ENCODE assay signal across 9 cellular contexts in the genomic region with DNA sequence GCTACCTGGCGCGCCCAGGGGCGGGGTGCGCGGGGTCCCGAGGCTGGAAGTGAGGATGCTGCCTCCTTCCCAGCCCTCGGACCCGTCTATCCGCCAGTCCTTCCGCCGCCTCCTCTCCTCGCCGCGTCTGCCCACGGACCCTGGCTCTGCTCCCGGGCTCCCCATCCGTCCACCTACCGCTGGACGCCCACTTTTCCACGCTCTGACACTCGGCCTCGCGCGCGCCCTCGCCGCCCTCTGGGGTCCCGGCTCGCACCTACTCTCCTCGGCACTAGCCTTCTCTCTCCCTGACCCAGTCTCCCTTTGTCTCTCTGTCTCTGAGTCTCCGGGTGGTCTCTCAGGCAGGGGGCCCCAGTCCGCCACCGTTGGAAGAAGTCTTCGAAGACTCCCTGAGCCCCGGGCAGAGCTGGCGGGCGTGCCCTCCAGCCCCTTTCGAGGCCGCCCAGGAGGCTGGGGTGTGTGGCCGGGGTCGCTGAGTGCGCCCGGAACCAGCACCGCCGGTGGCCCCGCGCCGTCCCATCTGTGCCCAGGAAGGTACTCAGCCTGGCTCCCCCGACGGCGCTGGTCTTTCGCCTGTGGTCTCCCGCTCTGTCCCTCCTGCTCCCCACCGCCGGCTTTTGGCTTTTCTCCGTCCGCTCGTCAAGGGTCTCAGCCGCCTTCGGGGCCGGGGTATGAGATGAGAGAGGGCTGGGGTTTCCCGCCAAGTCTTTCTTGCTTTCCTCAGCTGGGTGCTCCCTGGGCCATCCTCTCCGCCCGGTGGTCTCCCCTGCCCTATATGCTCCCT. TPM values are rescaled to one million over a fixed set of nuclear protein-coding genes. Genes with fewer than 3 reads are reported as not detected.
DNase-seq lines count a peak whose midpoint lies in the region; ATAC-seq and TF ChIP-seq lines count a peak whose summit lies in the region.
"Had no signal": no experiment of that assay in that cellular context is flagged by ENCODE, and none has a peak within 500 bp of the region (broad histone marks: within the 10 kb centered on the region; RNA-seq: fewer than 3 reads in every experiment).

No MANE protein-coding gene starts in this region.

- no peak for TF ChIP-seq POLR2A in breast epithelium (IDR thresholded peaks at IDR 0.05)

- DNase-seq in breast epithelium (ENCODE audit: low spot score in 2 of 2) (no peak), natural killer cell (peak; percentile 21), NCI-H1694 (lab: John Stamatoyannopoulos, UW) (no peak), left lobe of liver (ENCODE audit: low spot score) (no peak)
- DNase-seq: colonic mucosa had no signal

- H3K9ac ChIP-seq in BLaER1 treated with 17β-estradiol and CSF1 and Interleukin-3, amounts not matched to agents 10 nM and 100 nM, result peak overlapping the region; percentile 3 to 100 (median 99); a peak in 21 of 22 replicates

- peaks cover 0 to 22% of the 10 kb centered on the region in 2 donors for H3K27me3 Mint-ChIP-seq in natural killer cell (ENCODE audit: low read depth in 2 of 2)

- H3K27me3 ChIP-seq in BLaER1 treated with 17β-estradiol and CSF1 and Interleukin-3, amounts not matched to agents 10 nM and 100 nM, result peaks cover 0 to 21% (median 0%) of the 10 kb centered on the region in 11 experiments; a peak in 6 of 22 replicates
- peaks cover 6 to 31% of the 10 kb centered on the region in 2 donors for H3K27me3 ChIP-seq in breast epithelium

- H3K4me3 ChIP-seq in BLaER1 treated with 17β-estradiol and CSF1 and Interleukin-3, amounts not matched to agents 10 nM and 100 nM, result peak overlapping the region; percentile 66 to 99 (median 90)
- peak overlapping the region; percentile 16 for H3K4me3 ChIP-seq in HEK293 (ENCODE audit: low read depth, low read length)
- peak overlapping the region in 2 of 3 donors; percentile 54 to 69 for H3K4me3 ChIP-seq in breast epithelium
- H3K4me3 ChIP-seq: colonic mucosa had no signal

- H3K4me1 Mint-ChIP-seq in natural killer cell, result peaks cover 38 to 46% of the 10 kb centered on the region in 2 donors

- CTCF ChIA-PET in HEK293 (lab: Yijun Ruan, JAX), result interaction anchor here (0.6 to 0.7 kb wide), 2 partner anchors 10 to 370 kb away, joined by 3 read pairs; no protein-coding TSS in a partner anchor

- H3K4me2 ChIP-seq in BLaER1 treated with 17β-estradiol and CSF1 and Interleukin-3, amounts not matched to agents 10 nM and 100 nM, result peak overlapping the region; percentile 76 to 99 (median 92)

- peak overlapping the region in 9 of 11 experiments; percentile 45 to 100 (median 100); a peak in 19 of 22 replicates for H3K27ac ChIP-seq in BLaER1 treated with 17β-estradiol and CSF1 and Interleukin-3, amounts not matched to agents 10 nM and 100 nM
- H3K27ac ChIP-seq in HEK293 (ENCODE audit: extremely low read depth, low read depth, low read length), result no peak overlapping the region
- H3K27ac ChIP-seq in breast epithelium, result no peak overlapping the region
- H3K27ac ChIP-seq: colonic mucosa had no signal

- H3K4me3 Mint-ChIP-seq in natural killer cell, result peak overlapping the region; percentile 87

- H3K36me3 ChIP-seq in BLaER1 treated with 17β-estradiol and CSF1 and Interleukin-3, amounts not matched to agents 10 nM and 100 nM, result peaks cover 0 to 39% (median 19%) of the 10 kb centered on the region in 11 experiments; a peak in 11 of 22 replicates
- H3K36me3 ChIP-seq in HEK293 (ENCODE audit: control insufficient read depth in 2 of 2, insufficient read depth in 1 of 2, low read length in 2 of 2) (no peaks in the 10 kb centered on the region), breast epithelium (no peaks in the 10 kb centered on the region)
- H3K36me3 ChIP-seq: colonic mucosa had no signal

- POLR2A ChIA-PET in HEK293 (lab: Yijun Ruan, JAX), result no interaction called here

- intact Hi-C loops in breast epithelium (cut with DNase I; ENCODE audit: low total_unique reads), result no loop called here
- intact Hi-C loops in natural killer cell (cut with micrococcal nuclease), result loop anchor here (2.0 kb wide), 1 partner anchor 27 kb away; a partner anchor contains a TSS

- ATAC-seq in natural killer cell (no peak), left lobe of liver (no peak), HG02798 (IDR thresholded peaks at IDR 0.05; ENCODE audit: poor library complexity, unreplicated experiment) (no peak), GM21717 (IDR thresholded peaks at IDR 0.05; ENCODE audit: unreplicated experiment) (no peak)

- no peaks in the 10 kb centered on the region for H3K9me3 ChIP-seq in BLaER1 treated with 17β-estradiol and CSF1 and Interleukin-3, amounts not matched to agents 10 nM and 100 nM (replicated peaks in 1 of 11)
- no peaks in the 10 kb centered on the region for H3K9me3 ChIP-seq in HEK293 (ENCODE audit: control insufficient read depth, insufficient read depth, low read depth, low read length)
- no peaks in the 10 kb centered on the region for H3K9me3 ChIP-seq in breast epithelium
- H3K9me3 ChIP-seq: colonic mucosa had no signal

- H4K20me1 ChIP-seq in BLaER1 treated with 17β-estradiol and CSF1 and Interleukin-3, amounts not matched to agents 10 nM and 100 nM, result peaks cover 0 to 57% (median 40%) of the 10 kb centered on the region in 11 experiments; a peak in 18 of 22 replicates

- H3K27ac Mint-ChIP-seq in natural killer cell, result peak overlapping the region; percentile 79 to 85

- TF ChIP-seq CTCF in HEK293 (tag by site-specific recombination; IDR thresholded peaks at IDR 0.05) (no peak), breast epithelium (IDR thresholded peaks at IDR 0.05) (no peak), natural killer cell (IDR thresholded peaks at IDR 0.05) (no peak)

- no peaks in the 10 kb centered on the region for H3K9me3 Mint-ChIP-seq in natural killer cell

- no peaks in the 10 kb centered on the region for H3K36me3 Mint-ChIP-seq in natural killer cell

- H3K4me1 ChIP-seq in BLaER1 treated with 17β-estradiol and CSF1 and Interleukin-3, amounts not matched to agents 10 nM and 100 nM, result peaks cover 44 to 88% (median 75%) of the 10 kb centered on the region in 10 experiments
- H3K4me1 ChIP-seq in HEK293 (ENCODE audit: control insufficient read depth, insufficient read depth, low read length), result peaks cover 9% of the 10 kb centered on the region; the same call in 1 of the 2 replicates
- H3K4me1 ChIP-seq in breast epithelium, result peaks cover 11% of the 10 kb centered on the region in 2 donors

TF ChIP-seq in HEK293, 187 proteins besides CTCF, POLR2A, EP300 and RAD21 (continues in another document):
- TF ChIP-seq EGR2 (tag by site-specific recombination; IDR thresholded peaks at IDR 0.05; ENCODE audit: low read depth), result peak; percentile 89
- no peak for TF ChIP-seq ZNF416 (tag by site-specific recombination; IDR thresholded peaks at IDR 0.05)
- TF ChIP-seq KLF16 (tag by site-specific recombination; IDR thresholded peaks at IDR 0.05), result no peak
- TF ChIP-seq, protein P1, sequence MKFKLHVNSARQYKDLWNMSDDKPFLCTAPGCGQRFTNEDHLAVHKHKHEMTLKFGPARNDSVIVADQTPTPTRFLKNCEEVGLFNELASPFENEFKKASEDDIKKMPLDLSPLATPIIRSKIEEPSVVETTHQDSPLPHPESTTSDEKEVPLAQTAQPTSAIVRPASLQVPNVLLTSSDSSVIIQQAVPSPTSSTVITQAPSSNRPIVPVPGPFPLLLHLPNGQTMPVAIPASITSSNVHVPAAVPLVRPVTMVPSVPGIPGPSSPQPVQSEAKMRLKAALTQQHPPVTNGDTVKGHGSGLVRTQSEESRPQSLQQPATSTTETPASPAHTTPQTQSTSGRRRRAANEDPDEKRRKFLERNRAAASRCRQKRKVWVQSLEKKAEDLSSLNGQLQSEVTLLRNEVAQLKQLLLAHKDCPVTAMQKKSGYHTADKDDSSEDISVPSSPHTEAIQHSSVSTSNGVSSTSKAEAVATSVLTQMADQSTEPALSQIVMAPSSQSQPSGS (tag by site-specific recombination; IDR thresholded peaks at IDR 0.05; ENCODE audit: low read depth), result no peak
- no peak for TF ChIP-seq ZNF521 (tag by site-specific recombination; IDR thresholded peaks at IDR 0.05)
- no peak for TF ChIP-seq SCRT1 (tag by site-specific recombination; IDR thresholded peaks at IDR 0.05; ENCODE audit: borderline replicate concordance)
- TF ChIP-seq ZNF426 (tag by site-specific recombination; IDR thresholded peaks at IDR 0.05), result no peak
- TF ChIP-seq ZNF114 (tag by site-specific recombination; IDR thresholded peaks at IDR 0.05), result no peak
- no peak for TF ChIP-seq WT1 (tag by site-specific recombination; IDR thresholded peaks at IDR 0.05)
- TF ChIP-seq GLIS2 (tag by site-specific recombination; IDR thresholded peaks at IDR 0.05), result peak; percentile 11; the same call in 1 of the 2 replicates
- TF ChIP-seq, protein P2, sequence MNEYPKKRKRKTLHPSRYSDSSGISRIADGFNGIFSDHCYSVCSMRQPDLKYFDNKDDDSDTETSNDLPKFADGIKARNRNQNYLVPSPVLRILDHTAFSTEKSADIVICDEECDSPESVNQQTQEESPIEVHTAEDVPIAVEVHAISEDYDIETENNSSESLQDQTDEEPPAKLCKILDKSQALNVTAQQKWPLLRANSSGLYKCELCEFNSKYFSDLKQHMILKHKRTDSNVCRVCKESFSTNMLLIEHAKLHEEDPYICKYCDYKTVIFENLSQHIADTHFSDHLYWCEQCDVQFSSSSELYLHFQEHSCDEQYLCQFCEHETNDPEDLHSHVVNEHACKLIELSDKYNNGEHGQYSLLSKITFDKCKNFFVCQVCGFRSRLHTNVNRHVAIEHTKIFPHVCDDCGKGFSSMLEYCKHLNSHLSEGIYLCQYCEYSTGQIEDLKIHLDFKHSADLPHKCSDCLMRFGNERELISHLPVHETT (tag by site-specific recombination; IDR thresholded peaks at IDR 0.05), result no peak
- 0 out of 2 replicates have a peak, but pooled peaks have one; percentile 13 for TF ChIP-seq KLF1 (tag by site-specific recombination; IDR thresholded peaks at IDR 0.05)
- no peak for TF ChIP-seq ZNF266 (tag by site-specific recombination; IDR thresholded peaks at IDR 0.05; ENCODE audit: low read depth)
- no peak for TF ChIP-seq ZNF768 (tag by site-specific recombination; IDR thresholded peaks at IDR 0.05)
- peak; percentile 91 for TF ChIP-seq ZFHX2 (tag by site-specific recombination; conservative IDR thresholded peaks at IDR 0.05)
- no peak for TF ChIP-seq ZNF311 (tag by site-specific recombination; IDR thresholded peaks at IDR 0.05; ENCODE audit: borderline replicate concordance)

RNA-seq across cellular contexts. Expression of a gene that starts 0.6 kb away (rescaled TPM):
- under 1 TPM; under 0.01 to 0.15 (median under 0.01) TPM for total RNA-seq in breast epithelium
- 10 to 100 TPM; 10.9 to 24.9 (median 12.1) TPM for total RNA-seq in natural killer cell
- total RNA-seq in left lobe of liver, result not detected

RNA-seq across cellular contexts. Expression of a gene that starts 11.2 kb away (rescaled TPM):
- total RNA-seq in breast epithelium, result 10 to 100 TPM; 31.8 to 58.7 (median 47.7) TPM
- total RNA-seq in natural killer cell, result 10 to 100 TPM; 50.6 to 66.0 (median 60.4) TPM
- total RNA-seq in left lobe of liver, result 28.3 TPM

RNA-seq across cellular contexts. Expression of a gene that starts 28.1 kb away (rescaled TPM):
- total RNA-seq in breast epithelium (10 to 100 TPM; 10.2 to 17.0 (median 16.5) TPM), natural killer cell (10 to 100 TPM; 22.6 to 38.0 (median 28.1) TPM), left lobe of liver (12.0 TPM)

RNA-seq across cellular contexts. Expression of a gene that starts 37.4 kb away (rescaled TPM):
- total RNA-seq in breast epithelium (10 to 100 TPM; 14.1 to 32.1 (median 31.3) TPM), natural killer cell (10 to 100 TPM; 57.6 to 79.1 (median 69.8) TPM), left lobe of liver (11.6 TPM)

RNA-seq across cellular contexts. Expression of a gene that starts 37.9 kb away (rescaled TPM):
- total RNA-seq in breast epithelium (10 to 100 TPM in 2 of 3 donors, 1 to 10 TPM in 1; 1.3 to 49.3 (median 40.6) TPM), natural killer cell (1 to 10 TPM; 5.9 to 7.9 (median 6.7) TPM), left lobe of liver (15.0 TPM)

Comparison
In these comparisons a context has a peak if more than half of its experiments do, and no peak if none do; other contexts are left out.
1. H3K27ac ChIP-seq: peak in BLaER1 treated with 17β-estradiol and CSF1 and Interleukin-3, amounts not matched to agents 10 nM and 100 nM (9 of 11); none in HEK293 (single experiment) and breast epithelium (0 of 2).
2. H3K4me3 ChIP-seq: peak in every context shown above with its lines; median percentile 90 in BLaER1 treated with 17β-estradiol and CSF1 and Interleukin-3, amounts not matched to agents 10 nM and 100 nM; 62 in breast epithelium; 16 in HEK293.
3. RNA of a gene that starts 0.6 kb away (total RNA-seq): 10.9 to 24.9 TPM in natural killer cell; not detected in left lobe of liver (single experiment) and under 0.01 to 0.15 TPM in breast epithelium; every median in the first group is over 10 times any median in the second.